In genomic region chr17:78041401-78042179, GRCh38 we compare ENCODE assay signal across 8 cellular contexts.
DNase-seq lines count a peak whose midpoint lies in the region; ATAC-seq, FAIRE-seq and TF ChIP-seq lines count a peak whose summit lies in the region.

No MANE protein-coding gene starts in this region.

- ATAC-seq in K562 (no peak), GM19395 (IDR thresholded peaks at IDR 0.05; ENCODE audit: unreplicated experiment) (no peak), HG02970 (IDR thresholded peaks at IDR 0.05; ENCODE audit: low FRiP score, unreplicated experiment) (no peak)

- TF ChIP-seq POLR2A in K562 (conservative IDR thresholded peaks at IDR 0.05) (no peak), uterus (IDR thresholded peaks at IDR 0.05) (no peak)

- intact Hi-C loops in K562 (cut with micrococcal nuclease) = no loop called here
- intact Hi-C loops in uterus (cut with DNase I; ENCODE audit: low total_unique reads) = no loop called here

- no peaks in the 10 kb centered on the region for H4K20me1 ChIP-seq in K562 (replicated peaks; ENCODE audit: control insufficient read depth, insufficient read depth, low read length)

- no peaks in the 10 kb centered on the region for H3K9me3 ChIP-seq in K562 (replicated peaks; ENCODE audit: control insufficient read depth, insufficient read depth, low read depth, low read length)
- H3K9me3 ChIP-seq in liver (ENCODE audit: control insufficient read depth in 4 of 4, low read length in 3 of 4) = no peaks in the 10 kb centered on the region
- H3K9me3 ChIP-seq in uterus = no peaks in the 10 kb centered on the region

- H3K36me3 Mint-ChIP-seq in activated naive CD4-positive, alpha-beta T cell treated with anti-CD3 and anti-CD28 coated beads, Interleukin-2, amount 50 U/mL, for 24 hours = peaks cover 13% of the 10 kb centered on the region

- no peaks in the 10 kb centered on the region for H3K9me1 ChIP-seq in K562 (ENCODE audit: control insufficient read depth, insufficient read depth, low read length)

- H3K27ac Mint-ChIP-seq in activated naive CD4-positive, alpha-beta T cell treated with anti-CD3 and anti-CD28 coated beads, Interleukin-2, amount 50 U/mL, for 24 hours = peak overlapping the region; percentile 88

- H3K27me3 ChIP-seq in K562 (ENCODE audit: control insufficient read depth in 2 of 2, insufficient read depth in 2 of 2, low read length in 2 of 2) (no peaks in the 10 kb centered on the region), liver (ENCODE audit: control insufficient read depth in 4 of 4, insufficient read depth in 4 of 4, low read length in 3 of 4) (no peaks in the 10 kb centered on the region), uterus (no peaks in the 10 kb centered on the region)

- no peak overlapping the region for H2AFZ ChIP-seq in K562 (ENCODE audit: low read depth, low read length)

- H3K36me3 ChIP-seq in K562 (ENCODE audit: control insufficient read depth, insufficient read depth, low read length) = peaks cover 5% of the 10 kb centered on the region; the same call in 1 of the 3 replicates
- H3K36me3 ChIP-seq in liver (ENCODE audit: control insufficient read depth in 4 of 4, insufficient read depth in 3 of 4, low read depth in 1 of 4, low read length in 3 of 4) = peaks cover 0 to 7% (median 4%) of the 10 kb centered on the region in 4 donors
- no peaks in the 10 kb centered on the region for H3K36me3 ChIP-seq in uterus

- CTCF ChIA-PET in K562 (lab: Yijun Ruan, JAX; ENCODE audit: low intra/inter-chr PET ratio) = no interaction called here

- peak overlapping the region; percentile 83 for H3K4me3 Mint-ChIP-seq in activated naive CD4-positive, alpha-beta T cell treated with anti-CD3 and anti-CD28 coated beads, Interleukin-2, amount 50 U/mL, for 24 hours

- TF ChIP-seq EP300 in K562 (IDR thresholded peaks at IDR 0.05; ENCODE audit: low read length) = no peak

- H3K9me3 Mint-ChIP-seq in activated naive CD4-positive, alpha-beta T cell treated with anti-CD3 and anti-CD28 coated beads, Interleukin-2, amount 50 U/mL, for 24 hours = no peaks in the 10 kb centered on the region

- FAIRE-seq in K562 (lab: Jason Lieb, UNC) = no peak

- peaks cover 59% of the 10 kb centered on the region for H3K4me1 Mint-ChIP-seq in activated naive CD4-positive, alpha-beta T cell treated with anti-CD3 and anti-CD28 coated beads, Interleukin-2, amount 50 U/mL, for 24 hours

- no peaks in the 10 kb centered on the region for H3K79me2 ChIP-seq in K562 (ENCODE audit: control insufficient read depth, insufficient read depth, low read length)

- H3K4me1 ChIP-seq in K562 (replicated peaks in 1 of 2; ENCODE audit: control insufficient read depth in 2 of 2, insufficient read depth in 2 of 2, low read length in 2 of 2) (peaks cover 6 to 7% of the 10 kb centered on the region in 2 experiments; a peak in 4 of 5 replicates), liver (ENCODE audit: control insufficient read depth in 4 of 4, insufficient read depth in 4 of 4, low read length in 3 of 4) (no peaks in the 10 kb centered on the region), uterus (peaks cover 0 to 4% of the 10 kb centered on the region in 2 donors)

- WGBS in K562 (ENCODE audit: insufficient coverage, low coverage, missing lambda C conversion rate) = 74% methylated on average over 6 of the region's 6 CpGs
- WGBS in liver = 78% methylated on average over 6 of the region's 6 CpGs

- POLR2A ChIA-PET in K562 (lab: Yijun Ruan, JAX) = no interaction called here

- in situ Hi-C loops in K562 (cut with MboI) = no loop called here
- in situ Hi-C loops in GM13977 (cut with MboI; ENCODE audit: low pct_unique_long_range_greater_than_20kb, low sequenced_read_pairs, unreplicated experiment) = no loop called here

- H3K4me3 ChIP-seq in K562 = no peak overlapping the region
- peak overlapping the region in 2 of 3 donors; percentile 10 to 38 for H3K4me3 ChIP-seq in liver (ENCODE audit: low read depth in 1 of 3, low read length in 3 of 3)
- peak overlapping the region; percentile 46 to 56 for H3K4me3 ChIP-seq in uterus

- no peak overlapping the region for H3K27ac ChIP-seq in K562 (ENCODE audit: extremely low read depth, low read depth, low read length)
- peak overlapping the region; percentile 60 to 71 for H3K27ac ChIP-seq in liver (ENCODE audit: low read depth in 1 of 2, low read length in 2 of 2)
- H3K27ac ChIP-seq in uterus = peak overlapping the region; percentile 90 to 92

- DNase-seq in activated naive CD4-positive, alpha-beta T cell (lab: John Stamatoyannopoulos, UW) = no peak
- DNase-seq in K562 (ENCODE audit: extremely low read depth in 1 of 4, low spot score in 3 of 4) (no peak), uterus (no peak), GM13977 (ENCODE audit: low spot score) (no peak)

- no peak overlapping the region for H3K9ac ChIP-seq in K562 (ENCODE audit: insufficient read depth in 1 of 2, low read depth in 2 of 2, low read length in 2 of 2)
- H3K9ac ChIP-seq in liver (ENCODE audit: low read depth in 1 of 2, low read length in 2 of 2) = no peak overlapping the region

- H3K27me3 Mint-ChIP-seq in activated naive CD4-positive, alpha-beta T cell treated with anti-CD3 and anti-CD28 coated beads, Interleukin-2, amount 50 U/mL, for 24 hours = no peaks in the 10 kb centered on the region

- BruUV-seq in K562 (replicated peaks; lab: Mats Ljungman, UMichigan) = no TSS peak

- no peak for TF ChIP-seq CTCF in K562 (IDR thresholded peaks at IDR 0.05 in 2 of 3, conservative IDR thresholded peaks at IDR 0.05 in 1 of 3; ENCODE audit: insufficient read depth in 2 of 3, low read depth in 1 of 3, low read length in 3 of 3)
- no peak for TF ChIP-seq CTCF in liver (IDR thresholded peaks at IDR 0.05; ENCODE audit: low read depth, low read length, missing input control)
- no peak for TF ChIP-seq CTCF in uterus (IDR thresholded peaks at IDR 0.05)
- TF ChIP-seq CTCF in GM13977 (IDR thresholded peaks at IDR 0.05; ENCODE audit: extremely low read depth, insufficient read depth, missing control alignments) = no peak

- no peak for TF ChIP-seq RAD21 in K562 (CRISPR knock-in tag; conservative IDR thresholded peaks at IDR 0.05 in 1 of 2, IDR thresholded peaks at IDR 0.05 in 1 of 2)
- TF ChIP-seq RAD21 in liver (IDR thresholded peaks at IDR 0.05) = no peak

- H3K4me2 ChIP-seq in K562 (ENCODE audit: insufficient read depth, low read length) = no peak overlapping the region

TF ChIP-seq in K562, 482 proteins besides CTCF, POLR2A, EP300 and RAD21 (continues in another document):
- TF ChIP-seq ZNF263 (CRISPR knock-in tag; IDR thresholded peaks at IDR 0.05; ENCODE audit: borderline replicate concordance) (no peak), GTF2B (IDR thresholded peaks at IDR 0.05; ENCODE audit: extremely low read depth, insufficient read length) (no peak), ZNF143 (CRISPR knock-in tag; IDR thresholded peaks at IDR 0.05) (no peak), ZNF316 (IDR thresholded peaks at IDR 0.05) (0 out of 2 replicates have a peak, but pooled peaks have one; percentile 21), C11orf30 (IDR thresholded peaks at IDR 0.05; ENCODE audit: low read depth) (0 out of 2 replicates have a peak, but pooled peaks have one; percentile 13)

TF ChIP-seq in liver, 16 proteins besides CTCF, POLR2A, EP300 and RAD21:
- TF ChIP-seq YY1 (IDR thresholded peaks at IDR 0.05) (no peak), EGR1 (IDR thresholded peaks at IDR 0.05; ENCODE audit: low read depth in 2 of 2) (no peak), HNF4G (IDR thresholded peaks at IDR 0.05) (no peak), ZBTB33 (IDR thresholded peaks at IDR 0.05) (no peak), HNF4A (conservative IDR thresholded peaks at IDR 0.05) (no peak), ATF3 (IDR thresholded peaks at IDR 0.05) (no peak), FOXA2 (IDR thresholded peaks at IDR 0.05) (no peak)
